15 cellular contexts compared by ENCODE assay signal in genomic region chr3:152738656-152739055, GRCh38.
DNase-seq lines count a peak whose midpoint lies in the region; ATAC-seq and TF ChIP-seq lines count a peak whose summit lies in the region.
"Had no signal": no experiment of that assay in that cellular context is flagged by ENCODE, and none has a peak within 500 bp of the region (broad histone marks: within the 10 kb centered on the region; RNA-seq: fewer than 3 reads in every experiment).

No MANE protein-coding gene starts in this region.

- H3K4me3 ChIP-seq in GM23248 (no peak overlapping the region), fibroblast of villous mesenchyme (ENCODE audit: low read depth, low read length) (no peak overlapping the region)
- H3K4me3 ChIP-seq: esophagus squamous epithelium, MG63, pancreas, SJCRH30, upper lobe of left lung had no signal

- H3K27me3 Mint-ChIP-seq in stimulated activated memory B cell treated with anti-CD40 and anti-IgM and Interleukin-4, amounts not matched to agents 10 μg/mL and 1 μg/mL and 100 μg/mL, for 72 hours, result no peaks in the 10 kb centered on the region

- no peaks in the 10 kb centered on the region for H3K79me2 ChIP-seq in GM23248 (ENCODE audit: insufficient read depth)

- WGBS in GM23248 (ENCODE audit: low coverage in 1 of 2, low lambda C conversion rate in 2 of 2, missing lambda C conversion rate in 2 of 2), 2 experiments, result 11 to 18% methylated on average over 2 of the region's 2 CpGs

- no peak overlapping the region for H3K27ac Mint-ChIP-seq in stimulated activated memory B cell treated with anti-CD40 and anti-IgM and Interleukin-4, amounts not matched to agents 10 μg/mL and 1 μg/mL and 100 μg/mL, for 72 hours
- H3K27ac Mint-ChIP-seq: activated CD8-positive, alpha-beta memory T cell treated with anti-CD3 and anti-CD28 coated beads, Interleukin-2, amount 10 ng/mL, durations not matched to agents 7 days and 5 days; activated naive CD4-positive, alpha-beta T cell treated with anti-CD3 and anti-CD28 coated beads, Interleukin-2, amount 50 U/mL, for 24 hours had no signal

- no peak for ATAC-seq in stimulated activated memory B cell treated with anti-CD40 and anti-IgM and Interleukin-4, amounts not matched to agents 10 μg/mL and 1 μg/mL and 100 μg/mL, for 72 hours
- ATAC-seq: activated CD8-positive, alpha-beta memory T cell treated with anti-CD3 and anti-CD28 coated beads, Interleukin-2, amount 10 ng/mL, durations not matched to agents 7 days and 5 days; pancreas had no signal

- TF ChIP-seq CTCF in fibroblast of villous mesenchyme (IDR thresholded peaks at IDR 0.05; ENCODE audit: insufficient read depth, low read depth, low read length), result no peak

- no peak overlapping the region for H3K27ac ChIP-seq in GM23248
- H3K27ac ChIP-seq: esophagus squamous epithelium, pancreas, SJCRH30, upper lobe of left lung had no signal

- H3K36me3 Mint-ChIP-seq in stimulated activated memory B cell treated with anti-CD40 and anti-IgM and Interleukin-4, amounts not matched to agents 10 μg/mL and 1 μg/mL and 100 μg/mL, for 72 hours, result no peaks in the 10 kb centered on the region
- H3K36me3 Mint-ChIP-seq: activated CD8-positive, alpha-beta memory T cell treated with anti-CD3 and anti-CD28 coated beads, Interleukin-2, amount 10 ng/mL, durations not matched to agents 7 days and 5 days; activated naive CD4-positive, alpha-beta T cell treated with anti-CD3 and anti-CD28 coated beads, Interleukin-2, amount 50 U/mL, for 24 hours had no signal

- peak overlapping the region; percentile 6 for H3K4me2 ChIP-seq in GM23248 (ENCODE audit: unreplicated experiment)

- H3F3A ChIP-seq in GM23248 (ENCODE audit: insufficient read depth), result peaks cover 4% of the 10 kb centered on the region; the same call in 1 of the 2 replicates

- H3K36me3 ChIP-seq in GM23248 (ENCODE audit: low read depth), result no peaks in the 10 kb centered on the region
- H3K36me3 ChIP-seq: esophagus squamous epithelium, MG63, pancreas, SJCRH30, upper lobe of left lung had no signal

- peak; percentile 9 for DNase-seq in AG20443 (ENCODE audit: low spot score)
- DNase-seq in GM23248, result peak; percentile 53
- DNase-seq in SK-MEL-5 (ENCODE audit: low read depth, low spot score), result peak; percentile 41
- DNase-seq in fibroblast of villous mesenchyme (ENCODE audit: low read depth), result peak; percentile 58
- DNase-seq in NAMALWA (ENCODE audit: low spot score), result no peak
- DNase-seq in stimulated activated CD4-positive, alpha-beta T cell treated with anti-CD3 and anti-CD28 coated beads, Interleukin-2, amount 100 ng/mL, for 48 hours, result no peak
- no peak for DNase-seq in NCI-H2196 treated with DMSO at 0.1 percent for 48 hours (lab: John Stamatoyannopoulos, UW; ENCODE audit: unreplicated experiment)
- DNase-seq: activated CD8-positive, alpha-beta memory T cell treated with anti-CD3 and anti-CD28 coated beads, Interleukin-2, amount 10 ng/mL, durations not matched to agents 7 days and 5 days; esophagus squamous epithelium; MG63; pancreas; SJCRH30; upper lobe of left lung had no signal

- H3K27me3 ChIP-seq in GM23248 (replicated peaks; ENCODE audit: insufficient read depth), result no peaks in the 10 kb centered on the region
- H3K27me3 ChIP-seq: esophagus squamous epithelium, MG63, pancreas, SJCRH30, upper lobe of left lung had no signal

- H3K9ac ChIP-seq in GM23248, result no peak overlapping the region

- in situ Hi-C loops in GM23248 (cut with MboI) (no loop called here), SK-MEL-5 (cut with HindIII; ENCODE audit: low pct_unique_long_range_greater_than_20kb, low sequenced_read_pairs) (no loop called here)

- H3K9me3 Mint-ChIP-seq in stimulated activated memory B cell treated with anti-CD40 and anti-IgM and Interleukin-4, amounts not matched to agents 10 μg/mL and 1 μg/mL and 100 μg/mL, for 72 hours, result no peaks in the 10 kb centered on the region
- H3K9me3 Mint-ChIP-seq: activated naive CD4-positive, alpha-beta T cell treated with anti-CD3 and anti-CD28 coated beads, Interleukin-2, amount 50 U/mL, for 24 hours had no signal

- peaks cover 15% of the 10 kb centered on the region for H3K4me1 ChIP-seq in GM23248 (ENCODE audit: insufficient read depth)
- H3K4me1 ChIP-seq: pancreas had no signal

- H3K9me2 ChIP-seq in GM23248 (ENCODE audit: insufficient read depth), result no peaks in the 10 kb centered on the region

- no peaks in the 10 kb centered on the region for H4K20me1 ChIP-seq in GM23248 (ENCODE audit: insufficient read depth)

- H2AFZ ChIP-seq in GM23248, result no peak overlapping the region

- H3K4me3 Mint-ChIP-seq in stimulated activated memory B cell treated with anti-CD40 and anti-IgM and Interleukin-4, amounts not matched to agents 10 μg/mL and 1 μg/mL and 100 μg/mL, for 72 hours, result no peak overlapping the region
- H3K4me3 Mint-ChIP-seq: activated CD8-positive, alpha-beta memory T cell treated with anti-CD3 and anti-CD28 coated beads, Interleukin-2, amount 10 ng/mL, durations not matched to agents 7 days and 5 days; activated naive CD4-positive, alpha-beta T cell treated with anti-CD3 and anti-CD28 coated beads, Interleukin-2, amount 50 U/mL, for 24 hours had no signal

- no peaks in the 10 kb centered on the region for H3K9me3 ChIP-seq in GM23248 (ENCODE audit: low read depth)
- H3K9me3 ChIP-seq: esophagus squamous epithelium, MG63, pancreas, SJCRH30, upper lobe of left lung had no signal

- H3K4me1 Mint-ChIP-seq in stimulated activated memory B cell treated with anti-CD40 and anti-IgM and Interleukin-4, amounts not matched to agents 10 μg/mL and 1 μg/mL and 100 μg/mL, for 72 hours, result no peaks in the 10 kb centered on the region
- H3K4me1 Mint-ChIP-seq: activated naive CD4-positive, alpha-beta T cell treated with anti-CD3 and anti-CD28 coated beads, Interleukin-2, amount 50 U/mL, for 24 hours had no signal

Comparison
In these comparisons a context has a peak if more than half of its experiments do, and no peak if none do; other contexts are left out.
1. DNase-seq: peak in AG20443 (single experiment), GM23248 (single experiment), SK-MEL-5 (single experiment) and fibroblast of villous mesenchyme (single experiment); none in NAMALWA (single experiment), stimulated activated CD4-positive, alpha-beta T cell treated with anti-CD3 and anti-CD28 coated beads, Interleukin-2, amount 100 ng/mL, for 48 hours (0 of 2) and NCI-H2196 treated with DMSO at 0.1 percent for 48 hours (single experiment).